11 cellular contexts compared by ENCODE assay signal in the genomic region with DNA sequence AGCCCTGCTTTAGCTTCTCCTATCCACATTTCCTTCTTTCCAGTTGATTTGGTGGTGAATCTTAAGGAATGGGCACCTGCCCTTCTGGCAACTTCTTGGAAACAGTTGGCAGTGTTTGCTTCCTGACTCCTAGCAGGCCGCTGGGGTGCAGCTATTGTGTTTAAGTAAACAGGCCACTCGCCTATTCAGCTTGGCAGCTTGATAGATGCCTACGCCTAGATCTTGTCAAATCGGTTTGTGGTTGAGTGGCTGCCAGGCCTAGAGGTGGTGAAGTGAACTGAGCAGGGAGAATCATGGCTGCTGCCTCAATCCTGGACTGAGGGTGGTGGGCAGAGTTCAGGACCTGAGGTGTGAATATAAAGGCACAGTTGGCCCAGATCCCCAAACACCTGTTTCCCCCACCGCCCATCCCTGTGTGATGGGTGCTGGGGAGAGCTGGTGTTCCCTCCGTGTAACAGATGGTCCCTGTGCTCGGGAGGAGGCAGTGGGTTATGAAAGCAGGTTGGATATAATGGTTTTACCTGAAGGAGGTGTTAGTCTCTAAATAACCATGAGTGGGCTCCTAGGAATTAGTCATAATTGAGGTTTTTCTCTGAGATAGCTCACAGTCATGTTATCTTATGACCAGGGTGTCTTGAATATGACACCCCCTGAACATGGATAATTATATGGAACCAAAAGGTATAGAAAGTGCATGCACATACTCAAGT. TPM values are rescaled to one million over a fixed set of nuclear protein-coding genes. Genes with fewer than 3 reads are reported as not detected.
DNase-seq lines count a peak whose midpoint lies in the region; ATAC-seq and TF ChIP-seq lines count a peak whose summit lies in the region.
"Had no signal": no experiment of that assay in that cellular context is flagged by ENCODE, and none has a peak within 500 bp of the region (broad histone marks: within the 10 kb centered on the region; RNA-seq: fewer than 3 reads in every experiment).

No MANE protein-coding gene starts in this region.

- H2AK5ac ChIP-seq in trophoblast cell (ENCODE audit: low read length), result no peak overlapping the region

- H3K18ac ChIP-seq in trophoblast cell (ENCODE audit: low read length), result no peak overlapping the region

- peak overlapping the region; percentile 20 for H3K27ac ChIP-seq in lower lobe of right lung
- H3K27ac ChIP-seq in trophoblast cell (ENCODE audit: low read depth, low read length), result no peak overlapping the region
- H3K27ac ChIP-seq: psoas muscle had no signal

- DNase-seq in stimulated activated CD4-positive, alpha-beta T cell treated with anti-CD3 and anti-CD28 coated beads, Interleukin-15, amount 100 ng/mL, for 24 hours, result peak; percentile 53
- no peak for DNase-seq in stimulated activated CD4-positive, alpha-beta T cell treated with anti-CD3 and anti-CD28 coated beads, Interleukin-4, amount 100 ng/mL, for 1 hour
- DNase-seq in activated effector memory CD4-positive, alpha-beta T cell treated with Interleukin-2 at 50 U/mL for 16 hours, result peak; percentile 12
- DNase-seq in lower lobe of right lung (peak; percentile 65), COLO668 (lab: John Stamatoyannopoulos, UW; ENCODE audit: unreplicated experiment) (no peak), GOT3 (lab: John Stamatoyannopoulos, UW) (no peak), DMS114 treated with DMSO at 0.1 percent for 48 hours (lab: John Stamatoyannopoulos, UW; ENCODE audit: unreplicated experiment) (no peak), trophoblast cell (no peak)
- DNase-seq: psoas muscle had no signal

- no peak for TF ChIP-seq CTCF in lower lobe of right lung (IDR thresholded peaks at IDR 0.05)

- no peak overlapping the region for H2BK5ac ChIP-seq in trophoblast cell (ENCODE audit: low read depth, low read length, poor library complexity)

- H3K27me3 ChIP-seq in lower lobe of right lung (ENCODE audit: low read depth) (peaks cover 8% of the 10 kb centered on the region), trophoblast cell (ENCODE audit: insufficient read depth, low read length) (no peaks in the 10 kb centered on the region)

- no peak overlapping the region for H3K9ac ChIP-seq in trophoblast cell (ENCODE audit: low read length)

- WGBS in trophoblast cell (ENCODE audit: extremely low coverage, insufficient coverage, insufficient read length), result no CpG with 5 or more reads among the region's 7 CpGs

- H2BK120ac ChIP-seq in trophoblast cell (ENCODE audit: insufficient read depth, low read length, poor library complexity), result no peak overlapping the region

- H3K36me3 ChIP-seq in lower lobe of right lung (no peaks in the 10 kb centered on the region), trophoblast cell (ENCODE audit: control insufficient read depth in 1 of 2, insufficient read depth in 2 of 2, low read length in 2 of 2) (no peaks in the 10 kb centered on the region)

- intact Hi-C loops in lower lobe of right lung (cut with DNase I), result no loop called here

- H3K4me3 ChIP-seq in lower lobe of right lung (peak overlapping the region; percentile 55), trophoblast cell (ENCODE audit: low read depth, low read length) (no peak overlapping the region)

- no peak overlapping the region for H3K23ac ChIP-seq in trophoblast cell (ENCODE audit: low read length)

- H3K79me1 ChIP-seq in trophoblast cell (ENCODE audit: low read length), result peaks cover 11% of the 10 kb centered on the region

- H2AFZ ChIP-seq in trophoblast cell (ENCODE audit: insufficient read depth, low read length, poor library complexity), result no peak overlapping the region

- peak; percentile 62 to 64 for ATAC-seq in lower lobe of right lung

- H3K4me1 ChIP-seq in lower lobe of right lung (peaks cover 21% of the 10 kb centered on the region), trophoblast cell (ENCODE audit: control insufficient read depth in 1 of 2, insufficient read depth in 2 of 2, low read length in 2 of 2) (peaks cover 13 to 25% of the 10 kb centered on the region in 2 experiments)
- H3K4me1 ChIP-seq: psoas muscle had no signal

- no peak overlapping the region for H3K4ac ChIP-seq in trophoblast cell (ENCODE audit: low read depth, low read length)

- no peak overlapping the region for H4K8ac ChIP-seq in trophoblast cell (ENCODE audit: low read depth, low read length)

- H3K79me2 ChIP-seq in trophoblast cell (ENCODE audit: control insufficient read depth, insufficient read depth, low read length, poor library complexity), result no peaks in the 10 kb centered on the region

- no peak overlapping the region for H2BK12ac ChIP-seq in trophoblast cell (ENCODE audit: low read length)

- no peak overlapping the region for H3K4me2 ChIP-seq in trophoblast cell (ENCODE audit: low read length)

- H4K91ac ChIP-seq in trophoblast cell (ENCODE audit: low read depth, low read length), result no peak overlapping the region

- H4K12ac ChIP-seq in trophoblast cell (ENCODE audit: low read depth, low read length), result no peak overlapping the region

- no peak overlapping the region for H3K14ac ChIP-seq in trophoblast cell (ENCODE audit: low read length)

- H3K9me3 ChIP-seq in lower lobe of right lung (no peaks in the 10 kb centered on the region), trophoblast cell (ENCODE audit: insufficient read depth, low read depth, low read length) (no peaks in the 10 kb centered on the region)
- H3K9me3 ChIP-seq: psoas muscle had no signal

RNA-seq across cellular contexts. Expression of a gene that starts 0.9 kb away (rescaled TPM):
- total RNA-seq in lower lobe of right lung, result not detected
- polyA plus RNA-seq in trophoblast cell (2013), result not detected in 2 replicates
- total RNA-seq: Daoy, dermis microvascular lymphatic vessel endothelial cell, psoas muscle had no signal
- polyA plus RNA-seq: psoas muscle had no signal

RNA-seq across cellular contexts. Expression of a gene that starts 1.4 kb away (rescaled TPM):
- total RNA-seq in lower lobe of right lung, result 7.8 TPM
- polyA plus RNA-seq in trophoblast cell (2013), result 0.75 and 0.88 TPM in 2 replicates

RNA-seq across cellular contexts. Expression of a gene that starts 48.1 kb away (rescaled TPM):
- total RNA-seq in lower lobe of right lung, result not detected
- 6.6 TPM in 2 replicates for polyA plus RNA-seq in trophoblast cell (2013)
- total RNA-seq: Daoy, dermis microvascular lymphatic vessel endothelial cell, psoas muscle had no signal

Comparison
In these comparisons a context has a peak if more than half of its experiments do, and no peak if none do; other contexts are left out.
1. DNase-seq: peak in stimulated activated CD4-positive, alpha-beta T cell treated with anti-CD3 and anti-CD28 coated beads, Interleukin-15, amount 100 ng/mL, for 24 hours (single experiment), activated effector memory CD4-positive, alpha-beta T cell treated with Interleukin-2 at 50 U/mL for 16 hours (single experiment) and lower lobe of right lung (single experiment); none in stimulated activated CD4-positive, alpha-beta T cell treated with anti-CD3 and anti-CD28 coated beads, Interleukin-4, amount 100 ng/mL, for 1 hour (single experiment), COLO668 (single experiment), GOT3 (single experiment), DMS114 treated with DMSO at 0.1 percent for 48 hours (single experiment) and trophoblast cell (0 of 2).